In the genomic region with DNA sequence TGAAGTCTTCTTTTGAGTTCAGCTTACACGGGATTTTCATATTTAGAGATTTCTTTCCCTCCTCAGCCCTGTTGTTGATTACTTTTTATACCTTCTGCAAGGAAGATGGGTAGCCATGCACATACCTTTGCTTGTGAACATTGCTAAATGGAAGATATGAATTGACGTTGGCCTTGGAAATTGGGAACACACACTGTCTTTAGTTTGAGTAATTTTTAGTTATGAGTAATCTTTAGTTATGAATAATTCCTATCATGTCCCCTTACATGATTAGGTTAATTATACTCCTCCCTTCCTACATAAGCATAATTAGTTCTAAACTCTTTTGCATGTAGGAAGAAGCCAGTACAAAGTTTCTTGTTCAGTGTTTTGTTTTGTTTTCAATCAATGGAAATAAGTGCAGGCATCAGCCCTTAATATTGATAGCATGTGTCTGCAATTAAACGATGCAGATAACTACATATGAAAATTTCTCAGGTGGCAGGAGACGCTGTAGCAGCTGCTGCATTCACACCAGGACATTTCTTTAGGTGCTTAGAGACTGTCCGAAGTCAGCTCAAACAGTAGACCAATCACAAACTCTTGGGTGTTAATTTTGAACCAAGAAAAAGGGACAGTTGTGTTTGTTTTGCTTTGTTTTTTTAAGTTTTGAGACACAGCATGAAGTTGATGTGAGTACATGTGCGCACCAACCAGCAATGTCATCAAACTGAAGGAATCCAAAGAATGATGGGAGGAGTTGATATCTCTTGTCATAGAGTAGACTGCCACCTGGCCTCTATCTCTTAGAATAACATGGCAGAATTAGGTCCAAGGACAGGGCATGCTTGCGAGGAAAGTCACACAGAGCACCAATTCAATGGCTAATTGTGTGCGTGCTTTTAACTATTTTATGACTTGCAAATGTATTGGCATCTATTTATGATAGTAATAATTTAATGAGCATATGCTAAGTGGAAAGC, we compare ENCODE assay signal across 9 cellular contexts. TPM values are rescaled to one million over a fixed set of nuclear protein-coding genes. Genes with fewer than 3 reads are reported as not detected.
DNase-seq lines count a peak whose midpoint lies in the region; ATAC-seq and TF ChIP-seq lines count a peak whose summit lies in the region.
"Had no signal": no experiment of that assay in that cellular context is flagged by ENCODE, and none has a peak within 500 bp of the region (broad histone marks: within the 10 kb centered on the region; RNA-seq: fewer than 3 reads in every experiment).

No MANE protein-coding gene starts in this region.

- TF ChIP-seq EP300 in upper lobe of left lung (IDR thresholded peaks at IDR 0.05): no peak

- peak; percentile 54 to 73 (median 62) for ATAC-seq in T-cell (replicated peaks in 1 of 4)
- ATAC-seq in upper lobe of left lung (ENCODE audit: low FRiP score in 2 of 2): peak in 1 of 2 donors; percentile 56
- no peak for ATAC-seq in HG03460 (IDR thresholded peaks at IDR 0.05; ENCODE audit: unreplicated experiment)
- ATAC-seq: left colon had no signal

- POLR2A ChIA-PET in T-cell (lab: Charles Lee) (no interaction called here), GM10248 (lab: Yijun Ruan, JAX) (no interaction called here)

- no peak for TF ChIP-seq POLR2A in upper lobe of left lung (IDR thresholded peaks at IDR 0.05)

- H3K4me1 Mint-ChIP-seq in activated naive CD4-positive, alpha-beta T cell treated with anti-CD3 and anti-CD28 coated beads, Interleukin-2, amount 10 ng/mL, durations not matched to agents 7 days and 5 days: peaks cover 2% of the 10 kb centered on the region
- H3K4me1 Mint-ChIP-seq in T-cell: peaks cover 6 to 9% (median 7%) of the 10 kb centered on the region in 3 donors

- CTCF ChIA-PET in activated naive CD4-positive, alpha-beta T cell treated with anti-CD3 and anti-CD28 coated beads, Interleukin-2, amount 10 ng/mL, durations not matched to agents 7 days and 5 days (lab: Charles Lee): no interaction called here
- CTCF ChIA-PET in T-cell (lab: Charles Lee) (interaction anchor here (0.6 to 1.4 kb wide), 7 partner anchors 12 to 179 kb away, joined by 3 to 5 read pairs (median 3); no protein-coding TSS in a partner anchor), GM10248 (lab: Yijun Ruan, JAX) (interaction anchor here (1.2 to 1.6 kb wide), 5 partner anchors 8 to 94 kb away, joined by 3 to 6 read pairs (median 5); no protein-coding TSS in a partner anchor)

- WGBS in upper lobe of left lung, 2 donors: 69 to 78% methylated on average over 8 of the region's 8 CpGs

- H3K4me1 ChIP-seq in right atrium auricular region: peaks cover 0 to 4% of the 10 kb centered on the region in 2 donors
- H3K4me1 ChIP-seq in upper lobe of left lung: peaks cover 0 to 5% (median 0%) of the 10 kb centered on the region in 4 donors

- no peaks in the 10 kb centered on the region for H3K27me3 Mint-ChIP-seq in activated naive CD4-positive, alpha-beta T cell treated with anti-CD3 and anti-CD28 coated beads, Interleukin-2, amount 10 ng/mL, durations not matched to agents 7 days and 5 days
- H3K27me3 Mint-ChIP-seq in T-cell: no peaks in the 10 kb centered on the region

- H3K27me3 ChIP-seq in right atrium auricular region: no peaks in the 10 kb centered on the region
- no peaks in the 10 kb centered on the region for H3K27me3 ChIP-seq in upper lobe of left lung

- H3K4me3 Mint-ChIP-seq in activated naive CD4-positive, alpha-beta T cell treated with anti-CD3 and anti-CD28 coated beads, Interleukin-2, amount 10 ng/mL, durations not matched to agents 7 days and 5 days: no peak overlapping the region
- no peak overlapping the region for H3K4me3 Mint-ChIP-seq in T-cell

- H3K27ac ChIP-seq in right atrium auricular region (no peak overlapping the region), upper lobe of left lung (no peak overlapping the region)

- no peak for DNase-seq in activated naive CD4-positive, alpha-beta T cell treated with anti-CD3 and anti-CD28 coated beads, Interleukin-2, amount 10 ng/mL, durations not matched to agents 7 days and 5 days
- DNase-seq in activated naive CD4-positive, alpha-beta T cell (lab: John Stamatoyannopoulos, UW): no peak
- peak in 3 of 34 experiments; percentile 3 to 12 (median 6) for DNase-seq in T-cell
- no peak for DNase-seq in right atrium auricular region (ENCODE audit: low spot score)
- DNase-seq in upper lobe of left lung: no peak
- DNase-seq in NCI-H226: no peak
- DNase-seq in GM10248 (ENCODE audit: extremely low spot score): no peak
- DNase-seq: left colon had no signal

- TF ChIP-seq CTCF in right atrium auricular region (IDR thresholded peaks at IDR 0.05) (peak; percentile 23 to 51), upper lobe of left lung (IDR thresholded peaks at IDR 0.05) (peak in 4 of 6 experiments; percentile 21 to 38 (median 32)), GM10248 (IDR thresholded peaks at IDR 0.05; ENCODE audit: control extremely low read depth, extremely low read depth, low read depth, missing control alignments) (no peak)

- peak overlapping the region; percentile 33 for H3K27ac Mint-ChIP-seq in activated naive CD4-positive, alpha-beta T cell treated with anti-CD3 and anti-CD28 coated beads, Interleukin-2, amount 10 ng/mL, durations not matched to agents 7 days and 5 days
- peak overlapping the region in 1 of 2 donors; percentile 61 for H3K27ac Mint-ChIP-seq in T-cell

- H3K4me3 ChIP-seq in right atrium auricular region (no peak overlapping the region), upper lobe of left lung (no peak overlapping the region)

- no peaks in the 10 kb centered on the region for H3K9me3 Mint-ChIP-seq in activated naive CD4-positive, alpha-beta T cell treated with anti-CD3 and anti-CD28 coated beads, Interleukin-2, amount 10 ng/mL, durations not matched to agents 7 days and 5 days
- no peaks in the 10 kb centered on the region for H3K9me3 Mint-ChIP-seq in T-cell

- H3K9me3 ChIP-seq in right atrium auricular region (no peaks in the 10 kb centered on the region), upper lobe of left lung (no peaks in the 10 kb centered on the region)

- H3K36me3 Mint-ChIP-seq in activated naive CD4-positive, alpha-beta T cell treated with anti-CD3 and anti-CD28 coated beads, Interleukin-2, amount 10 ng/mL, durations not matched to agents 7 days and 5 days: peaks cover 49% of the 10 kb centered on the region
- H3K36me3 Mint-ChIP-seq in T-cell: peaks cover 40% of the 10 kb centered on the region

- peaks cover 57% of the 10 kb centered on the region for H3K36me3 ChIP-seq in right atrium auricular region
- H3K36me3 ChIP-seq in upper lobe of left lung: peaks cover 14 to 66% (median 21%) of the 10 kb centered on the region in 4 donors

RNA-seq across cellular contexts. Expression of a gene that starts 51.4 kb away (rescaled TPM):
- total RNA-seq in T-cell (100 to 1,000 TPM; 225 to 325 (median 237) TPM), right atrium auricular region (100 to 1,000 TPM in 1 of 2 donors, 10 to 100 TPM in 1; 63.8 to 109 TPM), upper lobe of left lung (100 to 1,000 TPM in 5 of 6 donors, 10 to 100 TPM in 1; 74.3 to 210 (median 139) TPM)
